ENCODE assay signal across 20 cellular contexts in the genomic region with DNA sequence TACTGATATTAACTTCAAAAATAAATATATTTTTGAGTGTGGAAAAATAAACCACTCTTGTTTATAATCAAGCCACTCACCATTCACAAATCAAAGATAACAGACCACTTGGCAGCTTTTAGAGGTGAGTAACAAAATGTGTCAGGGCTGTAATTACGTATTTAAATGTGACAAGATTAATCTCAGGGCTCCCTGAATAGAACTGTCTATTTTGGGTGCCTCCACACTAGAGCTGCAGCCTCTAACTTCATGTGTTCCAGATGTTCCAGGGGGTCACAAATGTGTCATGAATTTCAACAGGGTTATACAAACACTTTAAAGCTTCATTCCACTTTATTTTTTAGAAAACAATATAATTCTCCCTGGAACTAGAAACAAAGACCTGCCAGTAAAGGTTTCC.
"Had no signal": no experiment of that assay in that cellular context is flagged by ENCODE, and none has a peak within 500 bp of the region (broad histone marks: within the 10 kb centered on the region; RNA-seq: fewer than 3 reads in every experiment).

No MANE protein-coding gene starts in this region.

- DNase-seq: cortex of kidney; dorsolateral prefrontal cortex; effector CD8-positive, alpha-beta T cell; foreskin fibroblast; hippocampal formation; lower lobe of right lung; midbrain; psoas muscle; small intestine; stimulated activated CD4-positive, alpha-beta T cell treated with anti-CD3 and anti-CD28 coated beads, Interleukin-12 subunit alpha, Interleukin-12 subunit beta, amount 100 ng/mL, for 4 hours; stimulated activated naive CD4-positive, alpha-beta T cell; stomach; substantia nigra; transverse colon had no signal

- H3K27ac Mint-ChIP-seq: memory B cell; natural killer cell treated with Interleukin-12 subunit alpha and Interleukin-12 subunit beta and Interleukin-15 and Interleukin-18, amount 100 ng/mL, for 72 hours had no signal

- H3K36me3 ChIP-seq: gastroesophageal sphincter, lower lobe of right lung, neutrophil, stomach, thoracic aorta, transverse colon had no signal

- H3K4me1 Mint-ChIP-seq: central memory CD8-positive, alpha-beta T cell had no signal

- H3K36me3 Mint-ChIP-seq: memory B cell; natural killer cell treated with Interleukin-12 subunit alpha and Interleukin-12 subunit beta and Interleukin-15 and Interleukin-18, amount 100 ng/mL, for 72 hours had no signal

- H3K27me3 ChIP-seq: neutrophil, stomach, transverse colon had no signal

- H3K4me3 Mint-ChIP-seq: central memory CD8-positive, alpha-beta T cell; memory B cell; natural killer cell treated with Interleukin-12 subunit alpha and Interleukin-12 subunit beta and Interleukin-15 and Interleukin-18, amount 100 ng/mL, for 72 hours had no signal

- H3K4me1 ChIP-seq: lower lobe of right lung, psoas muscle, transverse colon had no signal

- H3K9me3 ChIP-seq: gastroesophageal sphincter, lower lobe of right lung, neutrophil, psoas muscle, stomach, thoracic aorta, transverse colon had no signal

- H3K9me3 Mint-ChIP-seq: central memory CD8-positive, alpha-beta T cell; natural killer cell treated with Interleukin-12 subunit alpha and Interleukin-12 subunit beta and Interleukin-15 and Interleukin-18, amount 100 ng/mL, for 72 hours had no signal

- H3K4me3 ChIP-seq: dorsolateral prefrontal cortex, gastroesophageal sphincter, lower lobe of right lung, psoas muscle, stomach, thoracic aorta, transverse colon had no signal

- H3K27ac ChIP-seq: dorsolateral prefrontal cortex, gastroesophageal sphincter, lower lobe of right lung, neutrophil, psoas muscle, stomach, thoracic aorta, transverse colon had no signal
